In genomic region chr16:90023078-90023447, GRCh38 we compare ENCODE assay signal across 9 cellular contexts. TPM values are rescaled to one million over a fixed set of nuclear protein-coding genes. Genes with fewer than 3 reads are reported as not detected.
DNase-seq lines count a peak whose midpoint lies in the region; ATAC-seq and TF ChIP-seq lines count a peak whose summit lies in the region.
"Had no signal": no experiment of that assay in that cellular context is flagged by ENCODE, and none has a peak within 500 bp of the region (broad histone marks: within the 10 kb centered on the region; RNA-seq: fewer than 3 reads in every experiment).

No MANE protein-coding gene starts in this region.

- TF ChIP-seq CTCF in A673 (conservative IDR thresholded peaks at IDR 0.05; ENCODE audit: low read depth, low read length) (no peak), colonic mucosa (IDR thresholded peaks at IDR 0.05) (no peak)

- no peaks in the 10 kb centered on the region for H3K27me3 ChIP-seq in A673 (replicated peaks; ENCODE audit: insufficient read depth, low read depth, low read length, poor library complexity)
- no peaks in the 10 kb centered on the region for H3K27me3 ChIP-seq in colonic mucosa
- H3K27me3 ChIP-seq in mucosa of rectum (ENCODE audit: control insufficient read depth in 2 of 2, insufficient read depth in 2 of 2, low read length in 2 of 2): no peaks in the 10 kb centered on the region

- H3K27ac ChIP-seq in A673 (ENCODE audit: low read depth, low read length, poor library complexity, severe bottlenecking) (peak overlapping the region; percentile 90), colonic mucosa (no peak overlapping the region), mucosa of rectum (ENCODE audit: low read depth in 2 of 2, low read length in 2 of 2) (peak overlapping the region in 1 of 2 donors; percentile 38)

- DNase-seq in A673 (ENCODE audit: low spot score): no peak
- no peak for DNase-seq in Jurkat, Clone E6-1 (ENCODE audit: low read depth, low spot score)
- no peak for DNase-seq in colonic mucosa
- no peak for DNase-seq in stimulated activated CD4-positive, alpha-beta T cell treated with anti-CD3 and anti-CD28 coated beads, Interleukin-2, amount 100 ng/mL, for 24 hours
- no peak for DNase-seq in NAMALWA (ENCODE audit: low spot score)
- no peak for DNase-seq in SIG-M5 treated with dmso at 0.1 percent for 504 hours (lab: John Stamatoyannopoulos, UW; ENCODE audit: unreplicated experiment)

- POLR2A ChIA-PET in A673 (lab: Charles Lee; ENCODE audit: low non-redundant PET): interaction anchor here (0.6 kb wide), 1 partner anchor 15 kb away, joined by 8 read pairs; no protein-coding TSS in a partner anchor

- CTCF ChIA-PET in A673 (lab: Charles Lee): interaction anchor here (0.7 kb wide), 1 partner anchor 86 kb away, joined by 5 read pairs; no protein-coding TSS in a partner anchor

- intact Hi-C loops in A673 (cut with micrococcal nuclease; ENCODE audit: unreplicated experiment): loop anchor here (10.0 kb wide), 1 partner anchor 98 kb away; the partner anchor contains the start of gene TUBB3
- intact Hi-C loops in colonic mucosa (cut with DNase I): no loop called here

- no TSS peak for BruUV-seq in A673 (replicated peaks; lab: Mats Ljungman, UMichigan)

- no peaks in the 10 kb centered on the region for H3K9me3 ChIP-seq in A673 (ENCODE audit: low read depth, low read length, poor library complexity, severe bottlenecking)
- H3K9me3 ChIP-seq in colonic mucosa: no peaks in the 10 kb centered on the region
- no peaks in the 10 kb centered on the region for H3K9me3 ChIP-seq in mucosa of rectum (ENCODE audit: control insufficient read depth in 2 of 2, low read length in 2 of 2)

- H3K36me3 ChIP-seq in A673 (ENCODE audit: insufficient read depth, low read length, poor library complexity, severe bottlenecking): no peaks in the 10 kb centered on the region
- no peaks in the 10 kb centered on the region for H3K36me3 ChIP-seq in colonic mucosa
- H3K36me3 ChIP-seq in mucosa of rectum (ENCODE audit: control insufficient read depth in 2 of 2, insufficient read depth in 2 of 2, low read length in 2 of 2): no peaks in the 10 kb centered on the region

- ATAC-seq in HG02588 (IDR thresholded peaks at IDR 0.05; ENCODE audit: unreplicated experiment): no peak

- H3K9ac ChIP-seq in colonic mucosa (ENCODE audit: low read depth in 2 of 2, low read length in 2 of 2) (peak overlapping the region; percentile 72 to 78), mucosa of rectum (ENCODE audit: low read depth in 1 of 2, low read length in 2 of 2) (peak overlapping the region; percentile 63 to 70)

- H3K4me1 ChIP-seq in A673 (ENCODE audit: insufficient read depth, low read length, poor library complexity, severe bottlenecking): peaks cover 27% of the 10 kb centered on the region
- H3K4me1 ChIP-seq in colonic mucosa: peaks cover 3% of the 10 kb centered on the region
- peaks cover 8 to 15% of the 10 kb centered on the region in 2 donors for H3K4me1 ChIP-seq in mucosa of rectum (ENCODE audit: control insufficient read depth in 2 of 2, insufficient read depth in 2 of 2, low read length in 2 of 2)

- H3K4me3 ChIP-seq in A673 (ENCODE audit: low read depth, low read length, poor library complexity, severe bottlenecking) (peak overlapping the region; percentile 81), colonic mucosa (peak overlapping the region; percentile 85), mucosa of rectum (ENCODE audit: low read length in 2 of 2) (peak overlapping the region; percentile 71 to 84)
- peak overlapping the region; percentile 65 for H3K4me3 ChIP-seq in Jurkat, Clone E6-1 (ENCODE audit: low read length)

RNA-seq across cellular contexts. Expression of gene DBNDD1, which starts 3.8 kb away (rescaled TPM):
- 24.6 and 31.9 TPM in 2 replicates for total RNA-seq in A673 (2021)
- polyA plus RNA-seq in Jurkat, Clone E6-1 (2012; ENCODE audit: insufficient read depth, insufficient read length): 3.5 TPM
- 1 to 10 TPM; 2.2 to 5.5 TPM for total RNA-seq in colonic mucosa

RNA-seq across cellular contexts. Expression of gene PRDM7, which starts 54.1 kb away (rescaled TPM):
- not detected in 2 replicates for total RNA-seq in A673 (2021)
- not detected for polyA plus RNA-seq in Jurkat, Clone E6-1 (2012; ENCODE audit: insufficient read depth, insufficient read length)
- not detected for total RNA-seq in colonic mucosa
- total RNA-seq: lung microvascular endothelial cell had no signal
